ENCODE assay signal across 2 cellular contexts in the genomic region with DNA sequence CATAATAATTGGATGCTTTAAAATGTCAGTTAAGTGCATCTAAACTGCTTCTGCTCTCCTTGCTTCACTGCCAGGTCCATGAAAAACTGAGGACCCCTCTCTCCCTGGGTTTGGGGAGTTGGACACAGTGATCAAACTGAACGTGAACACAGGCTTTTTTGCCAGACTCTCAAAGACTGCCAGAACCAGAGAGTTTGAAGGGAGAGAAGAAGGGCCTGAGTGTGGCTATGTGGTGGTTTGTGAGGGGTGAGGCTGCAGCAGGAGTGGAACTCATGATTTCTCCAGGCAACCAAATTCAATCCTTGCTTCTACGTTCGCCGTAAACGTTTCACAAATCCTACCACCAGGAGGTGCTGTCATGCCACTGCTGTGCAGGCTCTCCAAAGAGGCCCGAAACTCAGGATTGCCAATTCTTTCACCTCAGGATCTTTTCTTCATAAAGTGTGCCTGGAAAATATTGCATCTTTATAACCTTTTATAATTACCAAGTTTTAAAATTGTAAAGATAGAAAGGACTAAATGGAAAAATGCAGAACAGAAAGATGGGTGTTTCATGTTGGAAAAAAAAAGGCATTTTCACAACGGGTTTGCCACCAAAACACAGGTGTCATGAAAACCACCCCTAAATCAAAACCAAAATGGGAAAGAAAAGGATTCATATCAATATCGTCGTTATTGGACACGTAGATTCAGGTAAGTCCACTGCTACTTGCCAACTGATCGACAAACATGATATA.
TF ChIP-seq lines count a peak whose summit lies in the region.

No MANE protein-coding gene starts in this region.

TF ChIP-seq in SK-N-SH treated with all-trans-retinoic acid at 6 μM for 48 hours, 23 proteins besides CTCF, POLR2A, EP300 and RAD21 (continued from another document):
- TF ChIP-seq, protein P1, sequence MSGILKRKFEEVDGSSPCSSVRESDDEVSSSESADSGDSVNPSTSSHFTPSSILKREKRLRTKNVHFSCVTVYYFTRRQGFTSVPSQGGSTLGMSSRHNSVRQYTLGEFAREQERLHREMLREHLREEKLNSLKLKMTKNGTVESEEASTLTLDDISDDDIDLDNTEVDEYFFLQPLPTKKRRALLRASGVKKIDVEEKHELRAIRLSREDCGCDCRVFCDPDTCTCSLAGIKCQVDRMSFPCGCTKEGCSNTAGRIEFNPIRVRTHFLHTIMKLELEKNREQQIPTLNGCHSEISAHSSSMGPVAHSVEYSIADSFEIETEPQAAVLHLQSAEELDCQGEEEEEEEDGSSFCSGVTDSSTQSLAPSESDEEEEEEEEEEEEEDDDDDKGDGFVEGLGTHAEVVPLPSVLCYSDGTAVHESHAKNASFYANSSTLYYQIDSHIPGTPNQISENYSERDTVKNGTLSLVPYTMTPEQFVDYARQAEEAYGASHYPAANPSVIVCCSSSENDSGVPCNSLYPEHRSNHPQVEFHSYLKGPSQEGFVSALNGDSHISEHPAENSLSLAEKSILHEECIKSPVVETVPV (CRISPR knock-in tag; IDR thresholded peaks at IDR 0.05), result no peak
- TF ChIP-seq OSR1 (CRISPR knock-in tag; IDR thresholded peaks at IDR 0.05) (no peak), CSDC2 (CRISPR knock-in tag; IDR thresholded peaks at IDR 0.05) (no peak), ZFP3 (CRISPR knock-in tag; IDR thresholded peaks at IDR 0.05) (no peak), ZC3H10 (CRISPR knock-in tag; IDR thresholded peaks at IDR 0.05) (no peak), SNAI2 (CRISPR knock-in tag; IDR thresholded peaks at IDR 0.05) (no peak), ZNF8 (CRISPR knock-in tag; IDR thresholded peaks at IDR 0.05) (no peak), ESRRG (CRISPR knock-in tag; IDR thresholded peaks at IDR 0.05) (no peak), CREB5 (CRISPR knock-in tag; IDR thresholded peaks at IDR 0.05; ENCODE audit: low read depth) (no peak), BACH2 (CRISPR knock-in tag; IDR thresholded peaks at IDR 0.05; ENCODE audit: borderline replicate concordance) (no peak), RARB (CRISPR knock-in tag; IDR thresholded peaks at IDR 0.05) (no peak), TOX (CRISPR knock-in tag; IDR thresholded peaks at IDR 0.05; ENCODE audit: borderline replicate concordance) (no peak), ARNTL (CRISPR knock-in tag; IDR thresholded peaks at IDR 0.05; ENCODE audit: borderline replicate concordance, low read depth) (no peak)
- TF ChIP-seq, protein P2, sequence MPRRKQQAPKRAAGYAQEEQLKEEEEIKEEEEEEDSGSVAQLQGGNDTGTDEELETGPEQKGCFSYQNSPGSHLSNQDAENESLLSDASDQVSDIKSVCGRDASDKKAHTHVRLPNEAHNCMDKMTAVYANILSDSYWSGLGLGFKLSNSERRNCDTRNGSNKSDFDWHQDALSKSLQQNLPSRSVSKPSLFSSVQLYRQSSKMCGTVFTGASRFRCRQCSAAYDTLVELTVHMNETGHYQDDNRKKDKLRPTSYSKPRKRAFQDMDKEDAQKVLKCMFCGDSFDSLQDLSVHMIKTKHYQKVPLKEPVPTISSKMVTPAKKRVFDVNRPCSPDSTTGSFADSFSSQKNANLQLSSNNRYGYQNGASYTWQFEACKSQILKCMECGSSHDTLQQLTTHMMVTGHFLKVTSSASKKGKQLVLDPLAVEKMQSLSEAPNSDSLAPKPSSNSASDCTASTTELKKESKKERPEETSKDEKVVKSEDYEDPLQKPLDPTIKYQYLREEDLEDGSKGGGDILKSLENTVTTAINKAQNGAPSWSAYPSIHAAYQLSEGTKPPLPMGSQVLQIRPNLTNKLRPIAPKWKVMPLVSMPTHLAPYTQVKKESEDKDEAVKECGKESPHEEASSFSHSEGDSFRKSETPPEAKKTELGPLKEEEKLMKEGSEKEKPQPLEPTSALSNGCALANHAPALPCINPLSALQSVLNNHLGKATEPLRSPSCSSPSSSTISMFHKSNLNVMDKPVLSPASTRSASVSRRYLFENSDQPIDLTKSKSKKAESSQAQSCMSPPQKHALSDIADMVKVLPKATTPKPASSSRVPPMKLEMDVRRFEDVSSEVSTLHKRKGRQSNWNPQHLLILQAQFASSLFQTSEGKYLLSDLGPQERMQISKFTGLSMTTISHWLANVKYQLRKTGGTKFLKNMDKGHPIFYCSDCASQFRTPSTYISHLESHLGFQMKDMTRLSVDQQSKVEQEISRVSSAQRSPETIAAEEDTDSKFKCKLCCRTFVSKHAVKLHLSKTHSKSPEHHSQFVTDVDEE (CRISPR knock-in tag; IDR thresholded peaks at IDR 0.05), result no peak
- TF ChIP-seq, protein P3, sequence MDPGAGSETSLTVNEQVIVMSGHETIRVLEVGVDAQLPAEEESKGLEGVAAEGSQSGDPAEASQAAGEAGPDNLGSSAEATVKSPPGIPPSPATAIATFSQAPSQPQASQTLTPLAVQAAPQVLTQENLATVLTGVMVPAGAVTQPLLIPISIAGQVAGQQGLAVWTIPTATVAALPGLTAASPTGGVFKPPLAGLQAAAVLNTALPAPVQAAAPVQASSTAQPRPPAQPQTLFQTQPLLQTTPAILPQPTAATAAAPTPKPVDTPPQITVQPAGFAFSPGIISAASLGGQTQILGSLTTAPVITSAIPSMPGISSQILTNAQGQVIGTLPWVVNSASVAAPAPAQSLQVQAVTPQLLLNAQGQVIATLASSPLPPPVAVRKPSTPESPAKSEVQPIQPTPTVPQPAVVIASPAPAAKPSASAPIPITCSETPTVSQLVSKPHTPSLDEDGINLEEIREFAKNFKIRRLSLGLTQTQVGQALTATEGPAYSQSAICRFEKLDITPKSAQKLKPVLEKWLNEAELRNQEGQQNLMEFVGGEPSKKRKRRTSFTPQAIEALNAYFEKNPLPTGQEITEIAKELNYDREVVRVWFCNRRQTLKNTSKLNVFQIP (CRISPR knock-in tag; IDR thresholded peaks at IDR 0.05; ENCODE audit: borderline replicate concordance, low read depth), result no peak

TF ChIP-seq in endothelial cell of umbilical vein, 7 proteins besides CTCF, POLR2A, EP300 and RAD21 (continued from another document):
- TF ChIP-seq POLR2AphosphoS5 (IDR thresholded peaks at IDR 0.05; ENCODE audit: insufficient read depth, low read depth, low read length) (no peak), JUN (IDR thresholded peaks at IDR 0.05; ENCODE audit: borderline replicate concordance, insufficient read depth, insufficient read length, low read depth) (no peak)
